Comparison of ENCODE assay signal across 15 cellular contexts in the genomic region with DNA sequence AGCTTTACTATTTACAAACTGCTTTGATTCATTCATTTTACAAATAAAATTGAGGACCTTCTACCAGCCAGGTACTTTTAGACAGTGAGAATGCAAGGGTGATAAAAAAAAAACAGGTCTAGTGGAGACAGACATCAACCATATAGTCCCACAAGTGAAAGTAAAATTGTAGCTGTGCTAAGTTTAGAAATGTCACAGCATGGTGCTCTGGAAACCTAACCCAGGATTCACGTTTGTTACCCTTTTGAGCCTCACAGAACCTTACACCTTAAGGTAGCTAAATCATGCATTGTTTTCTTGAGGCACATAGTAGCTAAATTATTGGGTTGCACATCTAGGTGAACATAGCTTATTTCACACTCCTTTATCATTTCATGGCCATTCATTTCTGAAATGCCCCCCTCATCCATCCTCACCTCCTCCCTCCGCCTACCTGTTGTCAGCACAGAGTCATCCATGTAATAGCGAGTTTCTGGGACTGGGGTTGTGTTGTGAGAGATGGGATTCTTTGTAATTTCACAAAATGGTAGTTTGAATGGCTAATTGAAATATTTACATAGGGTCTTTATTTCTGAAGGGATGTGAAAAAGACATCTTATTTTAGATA. TPM values are rescaled to one million over a fixed set of nuclear protein-coding genes. Genes with fewer than 3 reads are reported as not detected.
DNase-seq lines count a peak whose midpoint lies in the region; ATAC-seq and TF ChIP-seq lines count a peak whose summit lies in the region.
"Had no signal": no experiment of that assay in that cellular context is flagged by ENCODE, and none has a peak within 500 bp of the region (broad histone marks: within the 10 kb centered on the region; RNA-seq: fewer than 3 reads in every experiment).

No MANE protein-coding gene starts in this region.

- H2AFZ ChIP-seq in KMS-11 (ENCODE audit: low read depth), result no peak overlapping the region

- TF ChIP-seq CTCF in KMS-11 (conservative IDR thresholded peaks at IDR 0.05; ENCODE audit: low read depth, low read length), result no peak

- no peaks in the 10 kb centered on the region for H4K20me1 ChIP-seq in KMS-11 (ENCODE audit: insufficient read depth)

- no peaks in the 10 kb centered on the region for H3K27me3 Mint-ChIP-seq in activated CD4-positive, alpha-beta T cell treated with anti-CD3 and anti-CD28 coated beads, Interleukin-2, amount 10 ng/mL, durations not matched to agents 24 days and 14 days
- H3K27me3 Mint-ChIP-seq in effector memory CD8-positive, alpha-beta T cell, result no peaks in the 10 kb centered on the region

- peaks cover 20% of the 10 kb centered on the region for H3K4me1 Mint-ChIP-seq in activated CD4-positive, alpha-beta T cell treated with anti-CD3 and anti-CD28 coated beads, Interleukin-2, amount 10 ng/mL, durations not matched to agents 24 days and 14 days
- H3K4me1 Mint-ChIP-seq in effector memory CD8-positive, alpha-beta T cell (ENCODE audit: low read depth in 2 of 2), result peaks cover 10 to 21% of the 10 kb centered on the region in 2 donors

- DNase-seq in activated CD4-positive, alpha-beta T cell treated with anti-CD3 and anti-CD28 coated beads, Interleukin-2, amount 10 ng/mL, durations not matched to agents 24 days and 14 days, result peak; percentile 62
- no peak for DNase-seq in activated CD4-positive, alpha-beta T cell treated with anti-CD3 and anti-CD28 coated beads for 4 hours
- DNase-seq in effector memory CD8-positive, alpha-beta T cell, result no peak
- DNase-seq in AG08396 (ENCODE audit: low spot score), result no peak
- DNase-seq in SHP77 (lab: John Stamatoyannopoulos, UW), result no peak
- no peak for DNase-seq in midbrain (lab: John Stamatoyannopoulos, UW)
- DNase-seq: activated CD8-positive, alpha-beta memory T cell treated with anti-CD3 and anti-CD28 coated beads for 24 hours; amniotic stem cell; GDM1; mesenchymal stem cell; stimulated activated CD4-positive, alpha-beta T cell treated with anti-CD3 and anti-CD28 coated beads, Interleukin-4, amount 100 ng/mL, for 4 hours had no signal

- no peaks in the 10 kb centered on the region for H3K27me3 ChIP-seq in KMS-11 (ENCODE audit: insufficient read depth, low read depth)
- H3K27me3 ChIP-seq: gastroesophageal sphincter, vagina had no signal

- 0 out of 2 replicates have a peak, but pooled peaks cover 3% of the 10 kb centered on the region for H3K79me2 ChIP-seq in KMS-11 (ENCODE audit: insufficient read depth, low read depth)

- intact Hi-C loops in activated CD4-positive, alpha-beta T cell treated with anti-CD3 and anti-CD28 coated beads, Interleukin-2, amount 10 ng/mL, durations not matched to agents 24 days and 14 days (cut with micrococcal nuclease), result no loop called here

- no peak overlapping the region for H3K4me3 ChIP-seq in KMS-11 (IDR thresholded peaks at IDR 0.05; ENCODE audit: insufficient read depth, low read depth, low read length)
- H3K4me3 ChIP-seq: gastroesophageal sphincter, vagina had no signal

- no peak overlapping the region for H3K27ac ChIP-seq in KMS-11
- H3K27ac ChIP-seq: gastroesophageal sphincter, vagina had no signal

- H3K36me3 Mint-ChIP-seq in activated CD4-positive, alpha-beta T cell treated with anti-CD3 and anti-CD28 coated beads, Interleukin-2, amount 10 ng/mL, durations not matched to agents 24 days and 14 days (ENCODE audit: low read depth), result peaks cover 49% of the 10 kb centered on the region
- H3K36me3 Mint-ChIP-seq in effector memory CD8-positive, alpha-beta T cell (ENCODE audit: insufficient read depth), result peaks cover 3% of the 10 kb centered on the region

- H3K4me2 ChIP-seq in KMS-11, result peak overlapping the region; percentile 31; the same call in 1 of the 2 replicates

- no peaks in the 10 kb centered on the region; the same call in 1 of the 2 replicates for H3K36me3 ChIP-seq in KMS-11 (ENCODE audit: insufficient read depth)

- H3K9me3 Mint-ChIP-seq in activated CD4-positive, alpha-beta T cell treated with anti-CD3 and anti-CD28 coated beads, Interleukin-2, amount 10 ng/mL, durations not matched to agents 24 days and 14 days, result no peaks in the 10 kb centered on the region
- H3K9me3 Mint-ChIP-seq in effector memory CD8-positive, alpha-beta T cell, result no peaks in the 10 kb centered on the region

- no peak overlapping the region for H3K9ac ChIP-seq in KMS-11

- peak overlapping the region; percentile 5 for H3K4me3 Mint-ChIP-seq in activated CD4-positive, alpha-beta T cell treated with anti-CD3 and anti-CD28 coated beads, Interleukin-2, amount 10 ng/mL, durations not matched to agents 24 days and 14 days
- H3K4me3 Mint-ChIP-seq in effector memory CD8-positive, alpha-beta T cell, result no peak overlapping the region

- peak overlapping the region; percentile 64 for H3K27ac Mint-ChIP-seq in activated CD4-positive, alpha-beta T cell treated with anti-CD3 and anti-CD28 coated beads, Interleukin-2, amount 10 ng/mL, durations not matched to agents 24 days and 14 days
- H3K27ac Mint-ChIP-seq in effector memory CD8-positive, alpha-beta T cell, result peak overlapping the region in 1 of 2 donors; percentile 24

- ATAC-seq in GM21528 (IDR thresholded peaks at IDR 0.05; ENCODE audit: low FRiP score, unreplicated experiment), result peak; percentile 63
- peak; percentile 37 for ATAC-seq in effector memory CD8-positive, alpha-beta T cell (replicated peaks)
- ATAC-seq: gastroesophageal sphincter had no signal

- H3K4me1 ChIP-seq in KMS-11 (ENCODE audit: low read depth, poor library complexity, severe bottlenecking), result peaks cover 15% of the 10 kb centered on the region

RNA-seq across cellular contexts. Expression of a gene that starts 7.1 kb away (rescaled TPM):
- 31.7 and 36.6 TPM in 2 replicates for total RNA-seq in activated CD4-positive, alpha-beta T cell treated with anti-CD3 and anti-CD28 coated beads, Interleukin-2, amount 10 ng/mL, durations not matched to agents 24 days and 14 days
